ENCODE assay signal across 8 cellular contexts in the genomic region with DNA sequence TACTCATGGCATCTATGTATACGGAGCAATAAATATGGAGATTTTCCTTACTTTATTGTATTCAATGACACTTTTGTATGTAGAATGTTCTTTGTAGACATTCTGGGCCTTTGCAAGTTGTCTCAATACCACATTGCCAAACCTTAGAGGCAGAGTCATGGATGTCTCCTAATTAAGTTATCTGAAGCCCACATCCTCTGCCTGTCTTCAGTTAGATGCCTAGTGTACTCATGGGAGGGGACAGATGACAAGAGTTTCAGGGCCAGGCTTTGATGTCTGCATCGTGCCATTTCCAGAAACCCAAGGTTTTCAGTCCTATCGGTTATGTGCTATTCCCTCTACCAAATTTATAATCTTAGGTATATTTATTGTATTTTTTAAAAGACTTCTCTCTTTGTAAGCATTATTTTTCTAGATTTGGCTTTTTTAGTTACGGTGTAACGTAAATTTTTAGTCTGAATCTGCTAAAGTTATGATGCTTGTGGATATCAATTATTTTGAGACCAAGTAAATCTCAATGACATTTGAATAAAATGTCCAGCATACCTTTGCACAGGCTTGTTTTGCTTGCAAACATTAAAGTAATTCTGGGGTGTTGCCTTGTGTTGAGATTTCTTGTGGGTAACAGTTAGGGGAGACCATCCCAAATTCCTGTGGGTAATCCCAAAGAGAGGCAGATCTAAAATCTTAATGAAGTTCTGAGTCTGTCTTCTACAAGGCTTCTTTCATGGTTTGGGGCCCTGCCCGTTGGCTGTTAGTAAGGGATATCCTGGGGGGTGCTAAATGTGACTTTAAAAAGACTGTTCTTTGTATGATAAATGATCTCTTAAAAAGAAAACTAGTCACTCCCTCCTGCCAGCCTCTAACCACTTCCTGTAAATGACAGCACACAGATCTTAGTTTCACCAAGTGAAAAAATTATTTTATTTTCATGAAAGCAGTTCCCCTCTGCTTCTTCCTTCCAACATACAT. TPM values are rescaled to one million over a fixed set of nuclear protein-coding genes. Genes with fewer than 3 reads are reported as not detected.
DNase-seq lines count a peak whose midpoint lies in the region; ATAC-seq and TF ChIP-seq lines count a peak whose summit lies in the region.

No MANE protein-coding gene starts in this region.

- H3K4me3 Mint-ChIP-seq in T-helper 17 cell = peak overlapping the region; percentile 83
- H3K4me3 Mint-ChIP-seq in MCF 10A (ENCODE audit: unreplicated experiment) = no peak overlapping the region

- H3K18ac ChIP-seq in trophoblast cell (ENCODE audit: low read length) = no peak overlapping the region

- POLR2A ChIA-PET in MCF 10A (lab: Yijun Ruan, JAX) = interaction anchor here (0.7 to 1.2 kb wide), 6 partner anchors 10 to 343 kb away, joined by 3 to 4 read pairs (median 4); no protein-coding TSS in a partner anchor

- H2BK5ac ChIP-seq in trophoblast cell (ENCODE audit: low read depth, low read length, poor library complexity) = no peak overlapping the region

- no peaks in the 10 kb centered on the region for H3K9me3 ChIP-seq in T-helper 17 cell (ENCODE audit: control insufficient read depth, low read length, poor library complexity, severe bottlenecking)
- no peaks in the 10 kb centered on the region for H3K9me3 ChIP-seq in trophoblast cell (ENCODE audit: insufficient read depth, low read depth, low read length)

- H2AFZ ChIP-seq in trophoblast cell (ENCODE audit: insufficient read depth, low read length, poor library complexity) = no peak overlapping the region

- no peaks in the 10 kb centered on the region for H3K36me3 ChIP-seq in trophoblast cell (ENCODE audit: control insufficient read depth in 1 of 2, insufficient read depth in 2 of 2, low read length in 2 of 2)

- H3K4me2 ChIP-seq in trophoblast cell (ENCODE audit: low read length) = peak overlapping the region; percentile 27

- no TSS peak for BruUV-seq in MCF 10A (replicated peaks; lab: Mats Ljungman, UMichigan)

- peak overlapping the region; percentile 92 for H2BK12ac ChIP-seq in trophoblast cell (ENCODE audit: low read length)

- no peak overlapping the region for H4K12ac ChIP-seq in trophoblast cell (ENCODE audit: low read depth, low read length)

- H3K4me1 ChIP-seq in trophoblast cell (ENCODE audit: control insufficient read depth in 1 of 2, insufficient read depth in 2 of 2, low read length in 2 of 2) = peaks cover 4 to 6% of the 10 kb centered on the region in 2 experiments

- H3K27ac Mint-ChIP-seq in T-helper 17 cell (peak overlapping the region; percentile 97), MCF 10A (ENCODE audit: low read depth, unreplicated experiment) (peak overlapping the region; percentile 59)

- no peak overlapping the region for H3K4ac ChIP-seq in trophoblast cell (ENCODE audit: low read depth, low read length)

- H3K27me3 ChIP-seq in trophoblast cell (ENCODE audit: insufficient read depth, low read length) = no peaks in the 10 kb centered on the region

- H3K27ac ChIP-seq in trophoblast cell (ENCODE audit: low read depth, low read length) = peak overlapping the region; percentile 45

- no peak overlapping the region for H4K91ac ChIP-seq in trophoblast cell (ENCODE audit: low read depth, low read length)

- no peak for TF ChIP-seq CTCF in MCF 10A (IDR thresholded peaks at IDR 0.05; ENCODE audit: unreplicated experiment)

- no peak overlapping the region for H3K9ac ChIP-seq in trophoblast cell (ENCODE audit: low read length)

- H3K27me3 Mint-ChIP-seq in T-helper 17 cell = no peaks in the 10 kb centered on the region
- H3K27me3 Mint-ChIP-seq in MCF 10A (ENCODE audit: insufficient read depth, unreplicated experiment) = no peaks in the 10 kb centered on the region

- H2BK120ac ChIP-seq in trophoblast cell (ENCODE audit: insufficient read depth, low read length, poor library complexity) = peak overlapping the region; percentile 60

- DNase-seq in EH (ENCODE audit: low read depth) (peak; percentile 83), T-helper 17 cell (peak in 2 of 3 donors; percentile 39 to 40), MCF 10A (ENCODE audit: unreplicated experiment) (no peak), trophoblast cell (no peak), dermis blood vessel endothelial cell (no peak)

- WGBS in trophoblast cell (ENCODE audit: extremely low coverage, insufficient coverage, insufficient read length) = no CpG with 5 or more reads among the region's 6 CpGs

- H3K23ac ChIP-seq in trophoblast cell (ENCODE audit: low read length) = no peak overlapping the region

- H4K8ac ChIP-seq in trophoblast cell (ENCODE audit: low read depth, low read length) = no peak overlapping the region

- H3K4me1 Mint-ChIP-seq in T-helper 17 cell (peaks cover 57% of the 10 kb centered on the region), MCF 10A (ENCODE audit: insufficient read depth, unreplicated experiment) (peaks cover 32% of the 10 kb centered on the region)

- H3K79me1 ChIP-seq in trophoblast cell (ENCODE audit: low read length) = peaks cover 11% of the 10 kb centered on the region

- peak; percentile 74 for ATAC-seq in HG03175 (IDR thresholded peaks at IDR 0.05; ENCODE audit: unreplicated experiment)
- peak; percentile 79 for ATAC-seq in T-helper 17 cell
- no peak for ATAC-seq in HG02840 (IDR thresholded peaks at IDR 0.05; ENCODE audit: low FRiP score, unreplicated experiment)
- ATAC-seq in GM21447 (IDR thresholded peaks at IDR 0.05; ENCODE audit: unreplicated experiment) = no peak

- H3K79me2 ChIP-seq in trophoblast cell (ENCODE audit: control insufficient read depth, insufficient read depth, low read length, poor library complexity) = peaks cover 7% of the 10 kb centered on the region

- CTCF ChIA-PET in MCF 10A (lab: Yijun Ruan, JAX) = interaction anchor here (0.5 to 3.5 kb wide), 2 partner anchors 60 to 62 kb away, joined by 4 to 19 read pairs; no protein-coding TSS in a partner anchor

- intact Hi-C loops in MCF 10A (cut with micrococcal nuclease) = loop anchor here (10.0 kb wide), 1 partner anchor 218 kb away; no protein-coding TSS in a partner anchor

- H2AK5ac ChIP-seq in trophoblast cell (ENCODE audit: low read length) = no peak overlapping the region

- H3K4me3 ChIP-seq in trophoblast cell (ENCODE audit: low read depth, low read length) = no peak overlapping the region

- peaks cover 2% of the 10 kb centered on the region for H3K36me3 Mint-ChIP-seq in T-helper 17 cell (ENCODE audit: low read depth)
- peaks cover 13% of the 10 kb centered on the region for H3K36me3 Mint-ChIP-seq in MCF 10A (ENCODE audit: insufficient read depth, unreplicated experiment)

- no peak overlapping the region for H3K14ac ChIP-seq in trophoblast cell (ENCODE audit: low read length)

- no peaks in the 10 kb centered on the region for H3K9me3 Mint-ChIP-seq in MCF 10A (ENCODE audit: unreplicated experiment)

RNA-seq across cellular contexts. Expression of a gene that starts 8.0 kb away (rescaled TPM):
- 100 to 1,000 TPM; 510 to 525 TPM for total RNA-seq in T-helper 17 cell
- 188 and 197 TPM in 2 replicates for total RNA-seq in MCF 10A (2022)
- 51.7 and 53.8 TPM in 2 replicates for polyA plus RNA-seq in trophoblast cell (2013)
- 653 and 751 TPM in 2 replicates for total RNA-seq in dermis blood vessel endothelial cell

Comparison
In these comparisons a context has a peak if more than half of its experiments do, and no peak if none do; other contexts are left out.
1. DNase-seq: peak in EH (single experiment) and T-helper 17 cell (2 of 3); none in MCF 10A (single experiment), trophoblast cell (0 of 2) and dermis blood vessel endothelial cell (single experiment).
2. ATAC-seq: peak in HG03175 (single experiment) and T-helper 17 cell (single experiment); none in HG02840 (single experiment) and GM21447 (single experiment).